In the genomic region with DNA sequence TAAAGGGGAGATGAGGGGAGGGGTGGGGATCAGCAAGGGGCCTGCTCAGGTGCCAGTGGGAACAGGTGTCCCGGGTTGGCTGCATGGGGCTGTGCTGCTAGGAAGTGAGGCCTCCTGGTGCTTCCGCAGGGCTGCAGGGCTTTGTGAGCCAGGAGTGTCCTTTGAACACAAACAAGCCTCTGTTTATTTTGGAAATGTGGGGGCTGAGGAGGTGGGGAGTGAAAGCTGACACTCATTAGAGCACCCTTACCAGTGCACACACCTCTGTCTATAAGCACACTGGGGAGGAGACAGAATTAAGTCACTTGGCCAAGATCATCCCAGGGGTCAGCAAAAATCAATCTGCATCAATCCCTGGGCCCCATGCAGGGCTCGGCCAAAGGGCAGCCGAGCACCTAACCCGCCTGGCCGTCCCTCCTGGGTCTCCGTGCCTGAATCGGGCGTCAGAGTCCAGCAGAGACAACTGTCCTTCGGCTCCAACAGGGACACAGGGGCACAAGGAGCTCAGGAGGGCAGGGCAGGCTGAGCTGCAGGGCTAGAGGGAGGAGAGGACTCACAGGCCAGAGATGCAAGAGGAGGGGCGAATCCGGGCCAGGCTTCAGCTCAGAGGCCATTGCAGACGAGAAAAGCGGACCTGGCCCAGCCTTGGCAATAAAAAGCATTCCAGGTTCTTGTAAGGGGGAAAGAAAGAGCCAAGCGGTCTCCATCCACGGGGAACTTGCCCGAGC, we compare ENCODE assay signal across 14 cellular contexts.
DNase-seq lines count a peak whose midpoint lies in the region; ATAC-seq, FAIRE-seq and TF ChIP-seq lines count a peak whose summit lies in the region.
"Had no signal": no experiment of that assay in that cellular context is flagged by ENCODE, and none has a peak within 500 bp of the region (broad histone marks: within the 10 kb centered on the region; RNA-seq: fewer than 3 reads in every experiment).

No MANE protein-coding gene starts in this region.

- no peaks in the 10 kb centered on the region for H3K27me3 ChIP-seq in PC-3 (ENCODE audit: low read length)
- no peaks in the 10 kb centered on the region for H3K27me3 ChIP-seq in right lobe of liver
- H3K27me3 ChIP-seq in upper lobe of left lung: no peaks in the 10 kb centered on the region
- H3K27me3 ChIP-seq: heart left ventricle, left lung had no signal

- 22% methylated on average over 11 of the region's 17 CpGs for WGBS in right lobe of liver (ENCODE audit: insufficient coverage, low coverage, low lambda C conversion rate, missing lambda C conversion rate)
- WGBS in upper lobe of left lung, 2 donors: 85 to 86% methylated on average over 12 to 17 of the region's 17 CpGs

- ATAC-seq in PC-3 (peak; percentile 55), right lobe of liver (peak; percentile 78 to 86 (median 83)), upper lobe of left lung (ENCODE audit: low FRiP score in 2 of 2) (no peak)
- ATAC-seq: heart left ventricle, left lung had no signal

- H2AFZ ChIP-seq in PC-3 (ENCODE audit: low read length): no peak overlapping the region

- H3K9me2 ChIP-seq in PC-3 (replicated peaks; ENCODE audit: low read length): no peaks in the 10 kb centered on the region

- peak; percentile 23 for DNase-seq in COLO829 (ENCODE audit: low spot score)
- peak; percentile 92 for DNase-seq in NCI-H146 treated with DMSO at 0.1 percent for 48 hours (lab: John Stamatoyannopoulos, UW; ENCODE audit: unreplicated experiment)
- no peak for DNase-seq in PC-3
- peak; percentile 87 to 97 (median 96) for DNase-seq in right lobe of liver
- no peak for DNase-seq in OCI-M1 (lab: John Stamatoyannopoulos, UW)
- no peak for DNase-seq in RCC 7860 (ENCODE audit: low spot score)
- DNase-seq in upper lobe of left lung: no peak
- DNase-seq in frontal cortex (ENCODE audit: low spot score in 2 of 2): no peak
- DNase-seq: activated CD4-positive, alpha-beta memory T cell treated with anti-CD3 and anti-CD28 coated beads, Interleukin-2, amount 10 ng/mL, durations not matched to agents 7 days and 5 days; activated effector memory CD4-positive, alpha-beta T cell treated with Interleukin-2 at 50 U/mL for 16 hours; DND-41; heart left ventricle; left lung had no signal

- no peak for TF ChIP-seq EP300 in upper lobe of left lung (IDR thresholded peaks at IDR 0.05)

- H3K4me1 ChIP-seq in PC-3 (ENCODE audit: insufficient read depth, low read length) (peaks cover 11% of the 10 kb centered on the region; the same call in 1 of the 2 replicates), right lobe of liver (peaks cover 0 to 67% (median 35%) of the 10 kb centered on the region in 4 donors), upper lobe of left lung (no peaks in the 10 kb centered on the region)
- H3K4me1 ChIP-seq: left lung had no signal

- FAIRE-seq in RCC 7860 (lab: Jason Lieb, UNC): no peak
- FAIRE-seq in frontal cortex (lab: Jason Lieb, UNC): no peak
- FAIRE-seq: GM19239 had no signal

- intact Hi-C loops in PC-3 (cut with micrococcal nuclease): no loop called here
- intact Hi-C loops in right lobe of liver (cut with DNase I): no loop called here

- POLR2A ChIA-PET in PC-3 (lab: Charles Lee; ENCODE audit: unreplicated experiment): no interaction called here

- H3K9ac ChIP-seq in PC-3 (ENCODE audit: low read length): no peak overlapping the region

- no peaks in the 10 kb centered on the region for H4K20me1 ChIP-seq in PC-3 (ENCODE audit: low read length)

- no TSS peak for BruUV-seq in PC-3 (replicated peaks; lab: Mats Ljungman, UMichigan)

- no peaks in the 10 kb centered on the region for H3K9me3 ChIP-seq in PC-3 (ENCODE audit: low read length)
- no peaks in the 10 kb centered on the region for H3K9me3 ChIP-seq in right lobe of liver
- no peaks in the 10 kb centered on the region for H3K9me3 ChIP-seq in upper lobe of left lung
- H3K9me3 ChIP-seq: heart left ventricle, left lung had no signal

- TF ChIP-seq CTCF in PC-3 (conservative IDR thresholded peaks at IDR 0.05; ENCODE audit: low read depth, low read length) (no peak), right lobe of liver (IDR thresholded peaks at IDR 0.05) (no peak), upper lobe of left lung (IDR thresholded peaks at IDR 0.05) (no peak)

- H3K4me3 ChIP-seq in PC-3 (ENCODE audit: low read length) (no peak overlapping the region), right lobe of liver (no peak overlapping the region), upper lobe of left lung (no peak overlapping the region)
- H3K4me3 ChIP-seq: heart left ventricle, left lung had no signal

- H3K36me3 ChIP-seq in PC-3 (ENCODE audit: low read depth, low read length) (no peaks in the 10 kb centered on the region), right lobe of liver (no peaks in the 10 kb centered on the region), upper lobe of left lung (no peaks in the 10 kb centered on the region)
- H3K36me3 ChIP-seq: heart left ventricle, left lung had no signal

- CTCF ChIA-PET in PC-3 (lab: Charles Lee): no interaction called here

- TF ChIP-seq POLR2A in right lobe of liver (IDR thresholded peaks at IDR 0.05) (peak; percentile 62), upper lobe of left lung (IDR thresholded peaks at IDR 0.05) (no peak)

- H3F3A ChIP-seq in PC-3 (ENCODE audit: low read length, unreplicated experiment): no peaks in the 10 kb centered on the region

- H3K4me2 ChIP-seq in PC-3 (ENCODE audit: low read length): no peak overlapping the region

- H3K79me2 ChIP-seq in PC-3 (ENCODE audit: low read length): no peaks in the 10 kb centered on the region

- no peak overlapping the region for H3K27ac ChIP-seq in PC-3 (ENCODE audit: low read length)
- H3K27ac ChIP-seq in right lobe of liver: peak overlapping the region; percentile 54 to 91 (median 87)
- H3K27ac ChIP-seq in upper lobe of left lung: no peak overlapping the region
- H3K27ac ChIP-seq: heart left ventricle, left lung had no signal

Comparison
In these comparisons a context has a peak if more than half of its experiments do, and no peak if none do; other contexts are left out.
1. DNase-seq: peak in COLO829 (single experiment), NCI-H146 treated with DMSO at 0.1 percent for 48 hours (single experiment) and right lobe of liver (3 of 3); none in PC-3 (single experiment), OCI-M1 (single experiment), RCC 7860 (single experiment), upper lobe of left lung (0 of 2) and frontal cortex (0 of 2).
2. ATAC-seq: peak in PC-3 (single experiment) and right lobe of liver (4 of 4); none in upper lobe of left lung (0 of 2).
3. H3K27ac ChIP-seq: peak in right lobe of liver (3 of 3); none in PC-3 (single experiment) and upper lobe of left lung (0 of 4).